21 cellular contexts compared by ENCODE assay signal in the genomic region with DNA sequence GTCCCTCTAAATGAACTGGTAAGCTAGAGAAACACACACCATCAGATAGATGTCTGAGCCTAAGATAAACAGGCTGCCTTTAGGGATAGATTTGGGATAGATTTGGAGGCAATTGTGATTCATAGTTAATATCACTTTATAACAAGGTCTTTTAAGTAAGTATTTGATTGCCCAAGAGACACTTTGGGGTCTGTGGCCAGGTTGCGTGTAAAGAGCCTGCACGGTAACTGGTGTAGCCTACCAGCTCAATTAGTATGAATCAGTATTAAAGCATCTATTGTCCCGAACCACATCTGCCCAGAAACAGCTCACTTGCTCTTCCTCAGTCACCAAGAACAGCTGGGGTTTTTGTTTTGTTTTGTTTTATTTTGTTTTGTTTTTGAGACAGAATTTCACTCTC.
A peak's percentile ranks its signal among the peaks of the same experiment; 100 is the strongest.
DNase-seq lines count a peak whose midpoint lies in the region; ATAC-seq and TF ChIP-seq lines count a peak whose summit lies in the region.
"Had no signal": no experiment of that assay in that cellular context is flagged by ENCODE, and none has a peak within 500 bp of the region (broad histone marks: within the 10 kb centered on the region; RNA-seq: fewer than 3 reads in every experiment).

No MANE protein-coding gene starts in this region.

- DNase-seq in EH (ENCODE audit: low read depth) (peak; percentile 95), amniotic epithelial cell (ENCODE audit: low read depth) (peak; percentile 9), fibroblast of villous mesenchyme (ENCODE audit: low read depth) (peak; percentile 83), substantia nigra (lab: John Stamatoyannopoulos, UW) (peak in 3 of 49 donors; percentile 22 to 37 (median 26)), cerebellar cortex (ENCODE audit: low spot score) (no peak), NCI-H2196 (lab: John Stamatoyannopoulos, UW; ENCODE audit: unreplicated experiment) (no peak), NCI-H1105 (lab: John Stamatoyannopoulos, UW) (no peak)
- DNase-seq: activated CD4-positive, alpha-beta T cell treated with anti-CD3 and anti-CD28 coated beads, Interleukin-2, amount 50 U/mL, for 4 hours; activated naive CD4-positive, alpha-beta T cell treated with anti-CD3 and anti-CD28 coated beads for 36 hours; activated T-cell treated with anti-CD3 and anti-CD28 coated beads, Interleukin-2, amount 50 U/mL, for 1 hour; KG1; kidney; midbrain; NCI-H1436; NK-92 treated with Interleukin-12 subunit alpha and Interleukin-12 subunit beta, amount 100 ng/mL, for 24 hours; right cardiac atrium; stimulated activated CD4-positive, alpha-beta T cell treated with anti-CD3 and anti-CD28 coated beads, Interleukin-1b, Interleukin-23, amount 100 ng/mL, for 48 hours; stomach had no signal

- TF ChIP-seq CTCF in fibroblast of villous mesenchyme (IDR thresholded peaks at IDR 0.05; ENCODE audit: insufficient read depth, low read depth, low read length), result no peak

- H3K4me3 ChIP-seq in fibroblast of villous mesenchyme (ENCODE audit: low read depth, low read length), result no peak overlapping the region
- H3K4me3 ChIP-seq: BLaER1, stomach had no signal

- peak overlapping the region; percentile 83 for H3K27ac ChIP-seq in substantia nigra (ENCODE audit: low read depth, low read length, poor library complexity, severe bottlenecking)
- H3K27ac ChIP-seq: BLaER1, neutrophil, stomach had no signal

- ATAC-seq in GM19023 (IDR thresholded peaks at IDR 0.05; ENCODE audit: unreplicated experiment), result no peak
- ATAC-seq: right cardiac atrium had no signal

Comparison
In these comparisons a context has a peak if more than half of its experiments do, and no peak if none do; other contexts are left out.
1. DNase-seq: peak in EH (single experiment), amniotic epithelial cell (single experiment) and fibroblast of villous mesenchyme (single experiment); none in cerebellar cortex (single experiment), NCI-H2196 (single experiment) and NCI-H1105 (single experiment).